Comparison of ENCODE assay signal across 9 cellular contexts in the genomic region with DNA sequence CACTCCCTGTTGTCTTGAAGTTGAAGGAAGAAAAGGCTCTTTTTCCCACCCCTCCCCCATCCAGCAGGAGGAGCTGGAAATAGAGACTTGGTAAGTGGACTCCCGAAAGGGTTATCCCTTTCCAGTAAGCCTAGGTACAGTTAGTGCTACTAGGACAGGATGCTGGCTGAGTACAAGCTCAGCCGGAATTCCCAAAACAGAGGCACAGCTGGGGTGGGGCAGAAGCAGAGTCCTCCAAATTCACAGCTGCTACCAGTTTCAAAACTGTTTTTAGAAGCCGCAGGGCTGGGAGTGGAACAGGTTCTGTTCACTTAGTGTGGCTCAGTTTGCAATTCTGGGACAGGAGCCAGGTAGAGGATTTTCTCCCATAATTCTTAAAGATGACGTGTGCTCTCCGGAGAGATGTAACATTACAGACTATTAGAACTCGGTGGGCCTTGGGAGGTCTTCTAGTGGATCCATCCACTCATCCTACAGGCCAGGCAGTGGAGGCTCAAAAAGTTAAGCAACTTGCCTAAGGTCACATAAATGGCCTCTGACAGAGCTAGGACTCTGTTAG. TPM values are rescaled to one million over a fixed set of nuclear protein-coding genes. Genes with fewer than 3 reads are reported as not detected.
DNase-seq lines count a peak whose midpoint lies in the region; ATAC-seq, FAIRE-seq and TF ChIP-seq lines count a peak whose summit lies in the region.
"Had no signal": no experiment of that assay in that cellular context is flagged by ENCODE, and none has a peak within 500 bp of the region (broad histone marks: within the 10 kb centered on the region; RNA-seq: fewer than 3 reads in every experiment).

No MANE protein-coding gene starts in this region.

- H3K36me3 Mint-ChIP-seq in osteocyte (ENCODE audit: unreplicated experiment): peaks cover 4% of the 10 kb centered on the region
- no peaks in the 10 kb centered on the region for H3K36me3 Mint-ChIP-seq in activated T-helper 2 cell treated with anti-CD3 and anti-CD28 coated beads, Interferon-gamma antibody, Interleukin-2, Interleukin-4, amounts not matched to agents 10 μg/mL and 5 μg/mL and 100 μg/mL, durations not matched to agents 14 hours and 24 hours and 36 hours (ENCODE audit: low read depth)

- no peak overlapping the region for H3K4me3 Mint-ChIP-seq in osteocyte (ENCODE audit: unreplicated experiment)
- H3K4me3 Mint-ChIP-seq in activated T-helper 2 cell treated with anti-CD3 and anti-CD28 coated beads, Interferon-gamma antibody, Interleukin-2, Interleukin-4, amounts not matched to agents 10 μg/mL and 5 μg/mL and 100 μg/mL, durations not matched to agents 14 hours and 24 hours and 36 hours (ENCODE audit: low read depth): no peak overlapping the region
- H3K4me3 Mint-ChIP-seq: activated CD8-positive, alpha-beta T cell treated with anti-CD3 and anti-CD28 coated beads, Interleukin-2, amount 10 ng/mL, durations not matched to agents 7 days and 5 days had no signal

- FAIRE-seq in RCC 7860 (lab: Jason Lieb, UNC): peak; percentile 4

- H3K9me3 ChIP-seq in effector memory CD4-positive, alpha-beta T cell (ENCODE audit: control insufficient read depth, low read length): no peaks in the 10 kb centered on the region

- peak overlapping the region; percentile 58; the same call in 1 of the 2 replicates for H3K27ac ChIP-seq in C4-2B
- no peak overlapping the region for H3K27ac ChIP-seq in effector memory CD4-positive, alpha-beta T cell (ENCODE audit: insufficient read depth, low read length, poor library complexity, severe bottlenecking)

- no peaks in the 10 kb centered on the region for H3K4me1 ChIP-seq in effector memory CD4-positive, alpha-beta T cell (ENCODE audit: control insufficient read depth, insufficient read depth, low read length, poor library complexity, severe bottlenecking)

- peak overlapping the region; percentile 98 for H3K27ac Mint-ChIP-seq in osteocyte (ENCODE audit: unreplicated experiment)
- no peak overlapping the region for H3K27ac Mint-ChIP-seq in activated T-helper 2 cell treated with anti-CD3 and anti-CD28 coated beads, Interferon-gamma antibody, Interleukin-2, Interleukin-4, amounts not matched to agents 10 μg/mL and 5 μg/mL and 100 μg/mL, durations not matched to agents 14 hours and 24 hours and 36 hours
- H3K27ac Mint-ChIP-seq: activated CD8-positive, alpha-beta T cell treated with anti-CD3 and anti-CD28 coated beads, Interleukin-2, amount 10 ng/mL, durations not matched to agents 7 days and 5 days had no signal

- no peaks in the 10 kb centered on the region for H3K27me3 ChIP-seq in effector memory CD4-positive, alpha-beta T cell (replicated peaks; ENCODE audit: control insufficient read depth, insufficient read depth, low read length, poor library complexity, severe bottlenecking)

- DNase-seq in RCC 7860 (ENCODE audit: low spot score) (peak; percentile 62), fibroblast of pulmonary artery (ENCODE audit: low read depth) (peak; percentile 84), osteocyte (ENCODE audit: extremely low spot score, unreplicated experiment) (no peak), NCI-H187 treated with DMSO at 0.1 percent for 48 hours (lab: John Stamatoyannopoulos, UW) (no peak)
- DNase-seq in effector memory CD4-positive, alpha-beta T cell: no peak
- no peak for DNase-seq in activated T-helper 2 cell treated with anti-CD3 and anti-CD28 coated beads, Interferon-gamma antibody, Interleukin-2, Interleukin-4, amounts not matched to agents 10 μg/mL and 5 μg/mL and 100 μg/mL, durations not matched to agents 14 hours and 24 hours and 36 hours (ENCODE audit: low spot score)
- DNase-seq: activated CD8-positive, alpha-beta T cell treated with anti-CD3 and anti-CD28 coated beads, Interleukin-2, amount 10 ng/mL, durations not matched to agents 7 days and 5 days had no signal

- H3K4me3 ChIP-seq in fibroblast of pulmonary artery (replicated peaks; ENCODE audit: low read depth, low read length): peak overlapping the region; percentile 21
- no peak overlapping the region for H3K4me3 ChIP-seq in effector memory CD4-positive, alpha-beta T cell (ENCODE audit: insufficient read depth, low read depth, low read length, poor library complexity, severe bottlenecking)

- H3K4me1 Mint-ChIP-seq in osteocyte (ENCODE audit: unreplicated experiment): peaks cover 48% of the 10 kb centered on the region
- no peaks in the 10 kb centered on the region for H3K4me1 Mint-ChIP-seq in activated T-helper 2 cell treated with anti-CD3 and anti-CD28 coated beads, Interferon-gamma antibody, Interleukin-2, Interleukin-4, amounts not matched to agents 10 μg/mL and 5 μg/mL and 100 μg/mL, durations not matched to agents 14 hours and 24 hours and 36 hours (ENCODE audit: low read depth)

- intact Hi-C loops in activated T-helper 2 cell treated with anti-CD3 and anti-CD28 coated beads, Interferon-gamma antibody, Interleukin-2, Interleukin-4, amounts not matched to agents 10 μg/mL and 5 μg/mL and 100 μg/mL, durations not matched to agents 14 hours and 24 hours and 36 hours (cut with micrococcal nuclease): no loop called here

- 0 out of 2 replicates have a peak, but pooled peaks have one; percentile 6 for TF ChIP-seq CTCF in C4-2B (conservative IDR thresholded peaks at IDR 0.05)
- no peak for TF ChIP-seq CTCF in fibroblast of pulmonary artery (IDR thresholded peaks at IDR 0.05; ENCODE audit: low read length, missing control alignments)
- TF ChIP-seq CTCF in osteocyte (IDR thresholded peaks at IDR 0.05): no peak

- H3K36me3 ChIP-seq in effector memory CD4-positive, alpha-beta T cell (ENCODE audit: control insufficient read depth, insufficient read depth, low read length): no peaks in the 10 kb centered on the region

- ATAC-seq in GM19452 (IDR thresholded peaks at IDR 0.05; ENCODE audit: unreplicated experiment): no peak
- ATAC-seq: activated CD8-positive, alpha-beta T cell treated with anti-CD3 and anti-CD28 coated beads, Interleukin-2, amount 10 ng/mL, durations not matched to agents 7 days and 5 days had no signal

- H3K9me3 Mint-ChIP-seq in osteocyte (ENCODE audit: unreplicated experiment): no peaks in the 10 kb centered on the region
- H3K9me3 Mint-ChIP-seq in activated T-helper 2 cell treated with anti-CD3 and anti-CD28 coated beads, Interferon-gamma antibody, Interleukin-2, Interleukin-4, amounts not matched to agents 10 μg/mL and 5 μg/mL and 100 μg/mL, durations not matched to agents 14 hours and 24 hours and 36 hours: peaks cover 5% of the 10 kb centered on the region

- no peaks in the 10 kb centered on the region for H3K27me3 Mint-ChIP-seq in osteocyte (ENCODE audit: unreplicated experiment)
- H3K27me3 Mint-ChIP-seq in activated T-helper 2 cell treated with anti-CD3 and anti-CD28 coated beads, Interferon-gamma antibody, Interleukin-2, Interleukin-4, amounts not matched to agents 10 μg/mL and 5 μg/mL and 100 μg/mL, durations not matched to agents 14 hours and 24 hours and 36 hours (ENCODE audit: low read depth): peaks cover 6% of the 10 kb centered on the region

RNA-seq across cellular contexts. Expression of a gene that starts 19.0 kb away (rescaled TPM):
- total RNA-seq in osteocyte: 144 and 152 TPM in 2 replicates
- 48.6 and 54.6 TPM in 2 replicates for total RNA-seq in activated T-helper 2 cell treated with anti-CD3 and anti-CD28 coated beads, Interferon-gamma antibody, Interleukin-2, Interleukin-4, amounts not matched to agents 10 μg/mL and 5 μg/mL and 100 μg/mL, durations not matched to agents 14 hours and 24 hours and 36 hours

Comparison
In these comparisons a context has a peak if more than half of its experiments do, and no peak if none do; other contexts are left out.
1. DNase-seq: peak in RCC 7860 (single experiment) and fibroblast of pulmonary artery (single experiment); none in osteocyte (single experiment), NCI-H187 treated with DMSO at 0.1 percent for 48 hours (single experiment), effector memory CD4-positive, alpha-beta T cell (0 of 3) and activated T-helper 2 cell treated with anti-CD3 and anti-CD28 coated beads, Interferon-gamma antibody, Interleukin-2, Interleukin-4, amounts not matched to agents 10 μg/mL and 5 μg/mL and 100 μg/mL, durations not matched to agents 14 hours and 24 hours and 36 hours (single experiment).